In genomic region chr11:3934658-3935057, GRCh38 we compare ENCODE assay signal across 19 cellular contexts.
DNase-seq lines count a peak whose midpoint lies in the region; ATAC-seq and TF ChIP-seq lines count a peak whose summit lies in the region.
"Had no signal": no experiment of that assay in that cellular context is flagged by ENCODE, and none has a peak within 500 bp of the region (broad histone marks: within the 10 kb centered on the region; RNA-seq: fewer than 3 reads in every experiment).

No MANE protein-coding gene starts in this region.

- H3K9me3 Mint-ChIP-seq in activated CD8-positive, alpha-beta memory T cell treated with anti-CD3 and anti-CD28 coated beads, Interleukin-2, amount 10 ng/mL, durations not matched to agents 7 days and 5 days (ENCODE audit: low read depth): no peaks in the 10 kb centered on the region
- no peaks in the 10 kb centered on the region for H3K9me3 Mint-ChIP-seq in CD4-positive, CD25-positive, alpha-beta regulatory T cell
- H3K9me3 Mint-ChIP-seq in activated CD8-positive, alpha-beta T cell treated with anti-CD3 and anti-CD28 coated beads, Interleukin-2, amount 10 ng/mL, durations not matched to agents 7 days and 5 days (ENCODE audit: insufficient read depth): no peaks in the 10 kb centered on the region
- H3K9me3 Mint-ChIP-seq: mesothelial cell of epicardium, neural crest cell had no signal

- H3K27ac ChIP-seq in CD4-positive, CD25-positive, alpha-beta regulatory T cell (ENCODE audit: insufficient read depth, low read length, poor library complexity, severe bottlenecking): no peak overlapping the region
- peak overlapping the region; percentile 29 for H3K27ac ChIP-seq in parathyroid adenoma
- H3K27ac ChIP-seq: BLaER1 treated with 17β-estradiol and CSF1 and Interleukin-3, amounts not matched to agents 10 nM and 100 nM; colonic mucosa; GM23248; SK-N-MC had no signal

- no peak overlapping the region for H3K4me3 Mint-ChIP-seq in activated CD8-positive, alpha-beta memory T cell treated with anti-CD3 and anti-CD28 coated beads, Interleukin-2, amount 10 ng/mL, durations not matched to agents 7 days and 5 days
- H3K4me3 Mint-ChIP-seq in CD4-positive, CD25-positive, alpha-beta regulatory T cell: peak overlapping the region in 1 of 4 donors; percentile 41
- H3K4me3 Mint-ChIP-seq in activated CD8-positive, alpha-beta T cell treated with anti-CD3 and anti-CD28 coated beads, Interleukin-2, amount 10 ng/mL, durations not matched to agents 7 days and 5 days: no peak overlapping the region
- H3K4me3 Mint-ChIP-seq: mesothelial cell of epicardium, neural crest cell had no signal

- no peak overlapping the region for H2AFZ ChIP-seq in parathyroid adenoma
- H2AFZ ChIP-seq: GM23248 had no signal

- H3K9ac ChIP-seq in parathyroid adenoma: no peak overlapping the region
- H3K9ac ChIP-seq: BLaER1 treated with 17β-estradiol and CSF1 and Interleukin-3, amounts not matched to agents 10 nM and 100 nM; GM23248 had no signal

- H3K4me3 ChIP-seq in CD4-positive, CD25-positive, alpha-beta regulatory T cell (ENCODE audit: low read depth, low read length): no peak overlapping the region
- H3K4me3 ChIP-seq in parathyroid adenoma (ENCODE audit: low read depth, low read length): no peak overlapping the region
- H3K4me3 ChIP-seq: BLaER1 treated with 17β-estradiol and CSF1 and Interleukin-3, amounts not matched to agents 10 nM and 100 nM; colonic mucosa; GM23248; SK-N-MC had no signal

- H3K9me3 ChIP-seq in CD4-positive, CD25-positive, alpha-beta regulatory T cell (ENCODE audit: control insufficient read depth in 2 of 2, low read length in 2 of 2): no peaks in the 10 kb centered on the region
- H3K9me3 ChIP-seq in parathyroid adenoma (ENCODE audit: control insufficient read depth, low read length): no peaks in the 10 kb centered on the region
- H3K9me3 ChIP-seq: colonic mucosa had no signal

- no peaks in the 10 kb centered on the region for H3K27me3 ChIP-seq in CD4-positive, CD25-positive, alpha-beta regulatory T cell (ENCODE audit: control insufficient read depth, insufficient read depth, low read length)
- H3K27me3 ChIP-seq in parathyroid adenoma (ENCODE audit: control insufficient read depth, insufficient read depth, low read length): no peaks in the 10 kb centered on the region
- H3K27me3 ChIP-seq: BLaER1 treated with 17β-estradiol and CSF1 and Interleukin-3, amounts not matched to agents 10 nM and 100 nM; colonic mucosa had no signal

- POLR2A ChIA-PET in activated CD8-positive, alpha-beta T cell treated with anti-CD3 and anti-CD28 coated beads, Interleukin-2, amount 10 ng/mL, durations not matched to agents 7 days and 5 days (lab: Charles Lee): no interaction called here

- H3K36me3 ChIP-seq in CD4-positive, CD25-positive, alpha-beta regulatory T cell (ENCODE audit: control insufficient read depth, insufficient read depth, low read length): peaks cover 3% of the 10 kb centered on the region
- no peaks in the 10 kb centered on the region for H3K36me3 ChIP-seq in parathyroid adenoma (ENCODE audit: control insufficient read depth, insufficient read depth, low read length)
- H3K36me3 ChIP-seq: colonic mucosa had no signal

- ATAC-seq in activated CD8-positive, alpha-beta memory T cell treated with anti-CD3 and anti-CD28 coated beads, Interleukin-2, amount 10 ng/mL, durations not matched to agents 7 days and 5 days: peak; percentile 25
- ATAC-seq in CD4-positive, CD25-positive, alpha-beta regulatory T cell (ENCODE audit: low read depth in 2 of 2): no peak
- ATAC-seq in activated CD8-positive, alpha-beta T cell treated with anti-CD3 and anti-CD28 coated beads, Interleukin-2, amount 10 ng/mL, durations not matched to agents 7 days and 5 days: no peak
- no peak for ATAC-seq in HG03460 (IDR thresholded peaks at IDR 0.05; ENCODE audit: unreplicated experiment)
- ATAC-seq in stimulated activated naive CD8-positive, alpha-beta T cell treated with anti-CD3 and anti-CD28 coated beads, Interleukin-15, Interleukin-2, amounts not matched to agents 100 U/mL and 50 U/mL, for 24 hours: no peak

- peaks cover 41% of the 10 kb centered on the region for H3K4me1 Mint-ChIP-seq in activated CD8-positive, alpha-beta memory T cell treated with anti-CD3 and anti-CD28 coated beads, Interleukin-2, amount 10 ng/mL, durations not matched to agents 7 days and 5 days
- peaks cover 27 to 82% (median 58%) of the 10 kb centered on the region in 4 donors for H3K4me1 Mint-ChIP-seq in CD4-positive, CD25-positive, alpha-beta regulatory T cell
- peaks cover 63% of the 10 kb centered on the region for H3K4me1 Mint-ChIP-seq in activated CD8-positive, alpha-beta T cell treated with anti-CD3 and anti-CD28 coated beads, Interleukin-2, amount 10 ng/mL, durations not matched to agents 7 days and 5 days (ENCODE audit: low read depth)
- H3K4me1 Mint-ChIP-seq: neural crest cell had no signal

- H3K4me1 ChIP-seq in CD4-positive, CD25-positive, alpha-beta regulatory T cell (ENCODE audit: control insufficient read depth, insufficient read depth, low read length, poor library complexity, severe bottlenecking): peaks cover 5% of the 10 kb centered on the region
- peaks cover 17% of the 10 kb centered on the region for H3K4me1 ChIP-seq in parathyroid adenoma
- H3K4me1 ChIP-seq: colonic mucosa had no signal

- H3K27ac Mint-ChIP-seq in activated CD8-positive, alpha-beta memory T cell treated with anti-CD3 and anti-CD28 coated beads, Interleukin-2, amount 10 ng/mL, durations not matched to agents 7 days and 5 days: peak overlapping the region; percentile 18
- H3K27ac Mint-ChIP-seq in CD4-positive, CD25-positive, alpha-beta regulatory T cell: peak overlapping the region; percentile 41 to 88 (median 85)
- H3K27ac Mint-ChIP-seq in activated CD8-positive, alpha-beta T cell treated with anti-CD3 and anti-CD28 coated beads, Interleukin-2, amount 10 ng/mL, durations not matched to agents 7 days and 5 days: peak overlapping the region; percentile 48
- H3K27ac Mint-ChIP-seq: mesothelial cell of epicardium had no signal

- CTCF ChIA-PET in activated CD8-positive, alpha-beta memory T cell treated with anti-CD3 and anti-CD28 coated beads, Interleukin-2, amount 10 ng/mL, durations not matched to agents 7 days and 5 days (lab: Charles Lee): interaction anchor here (0.7 to 2.1 kb wide), 3 partner anchors 8 to 79 kb away, joined by 3 to 6 read pairs (median 3); partner anchors contain the start of gene STIM1
- CTCF ChIA-PET in activated CD8-positive, alpha-beta T cell treated with anti-CD3 and anti-CD28 coated beads, Interleukin-2, amount 10 ng/mL, durations not matched to agents 7 days and 5 days (lab: Charles Lee): interaction anchor here (0.8 to 0.9 kb wide), 2 partner anchors 38 to 93 kb away, joined by 3 read pairs; partner anchors contain the start of gene RHOG

- no peak overlapping the region for H3K4me2 ChIP-seq in parathyroid adenoma (ENCODE audit: low read length)

- TF ChIP-seq CTCF in parathyroid adenoma (IDR thresholded peaks at IDR 0.05): no peak

- DNase-seq in activated CD8-positive, alpha-beta memory T cell treated with anti-CD3 and anti-CD28 coated beads, Interleukin-2, amount 10 ng/mL, durations not matched to agents 7 days and 5 days: no peak
- DNase-seq in activated CD8-positive, alpha-beta memory T cell treated with anti-CD3 and anti-CD28 coated beads for 24 hours: no peak
- DNase-seq in CD4-positive, CD25-positive, alpha-beta regulatory T cell: no peak
- DNase-seq in activated CD8-positive, alpha-beta T cell treated with anti-CD3 and anti-CD28 coated beads, Interleukin-2, amount 10 ng/mL, durations not matched to agents 7 days and 5 days: no peak
- no peak for DNase-seq in stimulated activated naive CD8-positive, alpha-beta T cell treated with anti-CD3 and anti-CD28 coated beads, Interleukin-15, Interleukin-2, amounts not matched to agents 100 U/mL and 50 U/mL, for 24 hours
- DNase-seq in medulla oblongata (ENCODE audit: extremely low spot score): no peak
- DNase-seq: activated CD4-positive, alpha-beta T cell treated with anti-CD3 and anti-CD28 coated beads for 1 hour; colonic mucosa; glutamatergic neuron; GM23248; NCI-H2107; NCI-H510A; stimulated activated CD4-positive, alpha-beta T cell treated with anti-CD3 and anti-CD28 coated beads, Interleukin-4, amount 100 ng/mL, for 4 hours had no signal

- peaks cover 8% of the 10 kb centered on the region for H3K36me3 Mint-ChIP-seq in activated CD8-positive, alpha-beta memory T cell treated with anti-CD3 and anti-CD28 coated beads, Interleukin-2, amount 10 ng/mL, durations not matched to agents 7 days and 5 days
- peaks cover 21% of the 10 kb centered on the region for H3K36me3 Mint-ChIP-seq in CD4-positive, CD25-positive, alpha-beta regulatory T cell
- H3K36me3 Mint-ChIP-seq in activated CD8-positive, alpha-beta T cell treated with anti-CD3 and anti-CD28 coated beads, Interleukin-2, amount 10 ng/mL, durations not matched to agents 7 days and 5 days (ENCODE audit: low read depth): peaks cover 28% of the 10 kb centered on the region
- H3K36me3 Mint-ChIP-seq: mesothelial cell of epicardium had no signal

- peaks cover 8% of the 10 kb centered on the region for H3K79me2 ChIP-seq in parathyroid adenoma

- H3K27me3 Mint-ChIP-seq in activated CD8-positive, alpha-beta memory T cell treated with anti-CD3 and anti-CD28 coated beads, Interleukin-2, amount 10 ng/mL, durations not matched to agents 7 days and 5 days: no peaks in the 10 kb centered on the region
- H3K27me3 Mint-ChIP-seq in CD4-positive, CD25-positive, alpha-beta regulatory T cell: no peaks in the 10 kb centered on the region
- no peaks in the 10 kb centered on the region for H3K27me3 Mint-ChIP-seq in activated CD8-positive, alpha-beta T cell treated with anti-CD3 and anti-CD28 coated beads, Interleukin-2, amount 10 ng/mL, durations not matched to agents 7 days and 5 days (ENCODE audit: low read depth)

Comparison
In these comparisons a context has a peak if more than half of its experiments do, and no peak if none do; other contexts are left out.
1. H3K27ac Mint-ChIP-seq: peak in every context shown above with its lines; median percentile 85 in CD4-positive, CD25-positive, alpha-beta regulatory T cell; 48 in activated CD8-positive, alpha-beta T cell treated with anti-CD3 and anti-CD28 coated beads, Interleukin-2, amount 10 ng/mL, durations not matched to agents 7 days and 5 days; 18 in activated CD8-positive, alpha-beta memory T cell treated with anti-CD3 and anti-CD28 coated beads, Interleukin-2, amount 10 ng/mL, durations not matched to agents 7 days and 5 days.